9 cellular contexts compared by ENCODE assay signal in the genomic region with DNA sequence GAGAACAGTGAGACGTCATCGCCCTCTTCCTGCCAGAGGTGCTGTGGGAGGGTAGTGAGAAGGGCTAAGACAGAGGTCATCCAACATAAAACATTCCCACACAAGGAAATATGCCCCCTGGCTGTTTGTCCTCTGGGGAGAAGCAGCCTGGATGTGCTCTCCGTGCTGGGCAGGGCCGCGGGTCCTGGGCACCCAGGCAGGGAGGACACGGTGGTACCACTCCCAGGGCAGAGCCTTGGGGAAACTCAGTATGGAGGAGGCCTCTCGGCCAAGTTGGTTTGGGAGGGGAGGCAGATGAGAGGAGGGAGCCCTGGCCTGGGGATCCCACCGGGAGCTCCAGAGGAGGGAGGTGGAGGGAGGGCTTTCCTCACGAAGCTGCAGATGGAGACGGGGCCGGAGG.
"Had no signal": no experiment of that assay in that cellular context is flagged by ENCODE, and none has a peak within 500 bp of the region (broad histone marks: within the 10 kb centered on the region; RNA-seq: fewer than 3 reads in every experiment).

No MANE protein-coding gene starts in this region.

- ATAC-seq: GM23338, HCT116 had no signal

- H3K9me3 ChIP-seq: HAP-1 had no signal

- H3K36me3 ChIP-seq: HAP-1 had no signal

- H3K27ac Mint-ChIP-seq: GM23338, HFFc6 had no signal

- H3K4me1 ChIP-seq: HAP-1 had no signal

- H3K4me3 ChIP-seq: GM23248, GM23338, HAP-1 had no signal

- DNase-seq: GM23248, GOT3, H7, H9, HCEC 1CT, HFFc6 had no signal

- H3K4me3 Mint-ChIP-seq: GM23338, H9, HFFc6 had no signal

- H3K27ac ChIP-seq: GM23248 had no signal

- H3K4me1 Mint-ChIP-seq: GM23338, H9 had no signal
